Comparison of ENCODE assay signal across 8 cellular contexts in genomic region chr12:48865441-48866290, GRCh38. TPM values are rescaled to one million over a fixed set of nuclear protein-coding genes. Genes with fewer than 3 reads are reported as not detected.
DNase-seq lines count a peak whose midpoint lies in the region; ATAC-seq and TF ChIP-seq lines count a peak whose summit lies in the region.

Gene RND1 (minus strand): TSS chr12:48865870. CDS start chr12:48865767, 103 bp downstream.

- H3K27ac ChIP-seq in OCI-LY1 (ENCODE audit: low read depth, low read length, poor library complexity, severe bottlenecking) (no peak within 1 kb of the TSS), epithelial cell of prostate (peak within 1 kb of the TSS; percentile 78)

- H3K36me3 ChIP-seq in OCI-LY1 (ENCODE audit: insufficient read depth, low read length), result no peaks in the 10 kb centered on the region

- H3K9me3 ChIP-seq in OCI-LY1 (ENCODE audit: low read length) (no peaks in the 10 kb centered on the region), mononuclear cell (ENCODE audit: low read depth, low read length) (no peaks in the 10 kb centered on the region)

- 0 out of 2 replicates have a peak, but pooled peaks have one; percentile 11 for TF ChIP-seq CTCF in OCI-LY1 (IDR thresholded peaks at IDR 0.05; ENCODE audit: low read length)

- H3K4me2 ChIP-seq in OCI-LY1 (ENCODE audit: low read length), result peak within 1 kb of the TSS; percentile 72

- no peaks in the 10 kb centered on the region for H3K79me2 ChIP-seq in OCI-LY1 (ENCODE audit: insufficient read depth, low read length)

- peaks cover 22% of the 10 kb centered on the region for H3K4me1 ChIP-seq in OCI-LY1 (ENCODE audit: insufficient read depth, low read length, severe bottlenecking)
- H3K4me1 ChIP-seq in mononuclear cell (ENCODE audit: insufficient read depth, low read length), result peaks cover 22% of the 10 kb centered on the region

- DNase-seq in DMS 273 treated with DMSO at 0.1 percent for 48 hours (lab: John Stamatoyannopoulos, UW) (peak; percentile 70), HuH-7 (ENCODE audit: low spot score) (peak; percentile 85), activated T-cell treated with anti-CD3 and anti-CD28 coated beads for 48 hours (ENCODE audit: low read depth) (peak; percentile 78), epithelial cell of prostate (ENCODE audit: low read depth, low spot score) (peak; percentile 73)
- peak; percentile 63 to 72 for DNase-seq in stimulated activated CD8-positive, alpha-beta memory T cell treated with anti-CD3 and anti-CD28 coated beads, Interleukin-2, amount 100 ng/mL, for 48 hours (ENCODE audit: low read depth in 2 of 2)

- no peaks in the 10 kb centered on the region for H3F3A ChIP-seq in OCI-LY1 (ENCODE audit: insufficient read depth, low read length)

- no peaks in the 10 kb centered on the region for H3K9me2 ChIP-seq in OCI-LY1 (ENCODE audit: low read depth, low read length)

- H3K9ac ChIP-seq in OCI-LY1 (ENCODE audit: low read length), result peak within 1 kb of the TSS; percentile 53; the same call in 1 of the 2 replicates

- no peaks in the 10 kb centered on the region for H3K27me3 ChIP-seq in OCI-LY1 (ENCODE audit: insufficient read depth, low read length)
- peaks cover 11% of the 10 kb centered on the region for H3K27me3 ChIP-seq in mononuclear cell (ENCODE audit: insufficient read depth, low read length)

- H4K20me1 ChIP-seq in OCI-LY1 (ENCODE audit: insufficient read depth, low read length), result no peaks in the 10 kb centered on the region

- peak within 1 kb of the TSS; percentile 65 for H3K4me3 ChIP-seq in OCI-LY1 (ENCODE audit: low read depth, low read length, poor library complexity, severe bottlenecking)
- peak within 1 kb of the TSS; percentile 42 for H3K4me3 ChIP-seq in mononuclear cell (ENCODE audit: low read length)

- ATAC-seq in GM21526 (IDR thresholded peaks at IDR 0.05; ENCODE audit: low FRiP score, unreplicated experiment), result peak; percentile 90

- peak within 1 kb of the TSS; percentile 76 for H2AFZ ChIP-seq in OCI-LY1 (ENCODE audit: low read length)

RNA-seq across cellular contexts. Expression of gene RND1, which starts in this region (rescaled TPM):
- total RNA-seq in mononuclear cell, result 6.2 TPM
